ENCODE assay signal across 11 cellular contexts in genomic region chr6:105600342-105601293, GRCh38.
A peak's percentile ranks its signal among the peaks of the same experiment; 100 is the strongest.
DNase-seq lines count a peak whose midpoint lies in the region; ATAC-seq and TF ChIP-seq lines count a peak whose summit lies in the region.
"Had no signal": no experiment of that assay in that cellular context is flagged by ENCODE, and none has a peak within 500 bp of the region (broad histone marks: within the 10 kb centered on the region; RNA-seq: fewer than 3 reads in every experiment).

No MANE protein-coding gene starts in this region.

- peaks cover 0 to 7% (median 0%) of the 10 kb centered on the region in 9 donors for H3K9me3 Mint-ChIP-seq in naive thymus-derived CD8-positive, alpha-beta T cell
- H3K9me3 Mint-ChIP-seq: activated naive CD4-positive, alpha-beta T cell treated with anti-CD3 and anti-CD28 coated beads, Interleukin-2, amount 50 U/mL, for 24 hours had no signal

- no peak for TF ChIP-seq POLR2A in gastroesophageal sphincter (IDR thresholded peaks at IDR 0.05)

- no peaks in the 10 kb centered on the region for H3K9me3 ChIP-seq in adipocyte (ENCODE audit: control insufficient read depth, low read length)
- H3K9me3 ChIP-seq in gastroesophageal sphincter, result no peaks in the 10 kb centered on the region
- H3K9me3 ChIP-seq in subcutaneous abdominal adipose tissue (ENCODE audit: control insufficient read depth in 5 of 5, low read length in 5 of 5), result no peaks in the 10 kb centered on the region

- H3K4me3 ChIP-seq in adipocyte (ENCODE audit: low read length) (peak overlapping the region; percentile 55), gastroesophageal sphincter (no peak overlapping the region), subcutaneous abdominal adipose tissue (ENCODE audit: low read depth in 1 of 5, low read length in 5 of 5) (peak overlapping the region in 1 of 5 donors; percentile 38)

- H3K4me1 ChIP-seq in adipocyte (ENCODE audit: control insufficient read depth, insufficient read depth, low read length) (peaks cover 64% of the 10 kb centered on the region), gastroesophageal sphincter (peaks cover 11 to 74% (median 22%) of the 10 kb centered on the region in 3 donors), subcutaneous abdominal adipose tissue (ENCODE audit: control insufficient read depth in 5 of 5, insufficient read depth in 5 of 5, low read length in 5 of 5) (peaks cover 7 to 44% (median 35%) of the 10 kb centered on the region in 5 donors)

- TF ChIP-seq EP300 in gastroesophageal sphincter (IDR thresholded peaks at IDR 0.05), result no peak

- H3K36me3 ChIP-seq in adipocyte (ENCODE audit: control insufficient read depth, insufficient read depth, low read length, severe bottlenecking) (no peaks in the 10 kb centered on the region), gastroesophageal sphincter (no peaks in the 10 kb centered on the region), subcutaneous abdominal adipose tissue (ENCODE audit: control insufficient read depth in 5 of 5, insufficient read depth in 5 of 5, low read length in 5 of 5) (no peaks in the 10 kb centered on the region)

- H3K27me3 ChIP-seq in adipocyte (replicated peaks; ENCODE audit: control insufficient read depth, insufficient read depth, low read length) (no peaks in the 10 kb centered on the region), gastroesophageal sphincter (no peaks in the 10 kb centered on the region), subcutaneous abdominal adipose tissue (ENCODE audit: control insufficient read depth in 5 of 5, insufficient read depth in 4 of 5, low read length in 5 of 5) (no peaks in the 10 kb centered on the region)

- peaks cover 0 to 5% (median 0%) of the 10 kb centered on the region in 3 donors for H3K36me3 Mint-ChIP-seq in naive thymus-derived CD8-positive, alpha-beta T cell
- H3K36me3 Mint-ChIP-seq: activated naive CD4-positive, alpha-beta T cell treated with anti-CD3 and anti-CD28 coated beads, Interleukin-2, amount 50 U/mL, for 24 hours had no signal

- no peak overlapping the region for H3K4me3 Mint-ChIP-seq in naive thymus-derived CD8-positive, alpha-beta T cell
- H3K4me3 Mint-ChIP-seq: activated naive CD4-positive, alpha-beta T cell treated with anti-CD3 and anti-CD28 coated beads, Interleukin-2, amount 50 U/mL, for 24 hours had no signal

- 71 to 82% methylated on average over 6 to 8 of the region's 9 CpGs for WGBS in gastroesophageal sphincter (ENCODE audit: low coverage in 1 of 2), 2 donors

- H3K27ac ChIP-seq in gastroesophageal sphincter (peak overlapping the region; percentile 32 to 81 (median 74)), subcutaneous abdominal adipose tissue (ENCODE audit: low read depth, low read length) (peak overlapping the region; percentile 95)

- H3K27me3 Mint-ChIP-seq in naive thymus-derived CD8-positive, alpha-beta T cell, result peaks cover 0 to 9% (median 2%) of the 10 kb centered on the region in 5 donors
- H3K27me3 Mint-ChIP-seq: activated naive CD4-positive, alpha-beta T cell treated with anti-CD3 and anti-CD28 coated beads, Interleukin-2, amount 50 U/mL, for 24 hours had no signal

- peak; percentile 75 for DNase-seq in LHCN-M2 (ENCODE audit: low read depth)
- peak; percentile 78 for DNase-seq in adipocyte (ENCODE audit: low read depth)
- DNase-seq in naive thymus-derived CD8-positive, alpha-beta T cell, result no peak
- no peak for DNase-seq in NCI-H2196 treated with DMSO at 0.1 percent for 48 hours (lab: John Stamatoyannopoulos, UW; ENCODE audit: unreplicated experiment)
- no peak for DNase-seq in NCI-H510A (lab: John Stamatoyannopoulos, UW)
- DNase-seq: GF-D8, NCI-H1694 treated with DMSO at 0.1 percent for 48 hours had no signal

- peaks cover 0 to 4% (median 2%) of the 10 kb centered on the region in 4 donors for H3K4me1 Mint-ChIP-seq in naive thymus-derived CD8-positive, alpha-beta T cell
- H3K4me1 Mint-ChIP-seq: activated naive CD4-positive, alpha-beta T cell treated with anti-CD3 and anti-CD28 coated beads, Interleukin-2, amount 50 U/mL, for 24 hours had no signal

- H3K9ac ChIP-seq in adipocyte (ENCODE audit: low read length) (peak overlapping the region; percentile 80), subcutaneous abdominal adipose tissue (ENCODE audit: low read length in 5 of 5) (peak overlapping the region in 3 of 5 donors; percentile 7 to 60 (median 8))

- ATAC-seq in gastroesophageal sphincter (no peak), HG03025 (IDR thresholded peaks at IDR 0.05; ENCODE audit: low FRiP score, unreplicated experiment) (no peak)
- no peak for ATAC-seq in naive thymus-derived CD8-positive, alpha-beta T cell

- no peak for TF ChIP-seq CTCF in gastroesophageal sphincter (IDR thresholded peaks at IDR 0.05)

- POLR2A ChIA-PET in naive thymus-derived CD8-positive, alpha-beta T cell (lab: Charles Lee), result no interaction called here

- H3K27ac Mint-ChIP-seq in naive thymus-derived CD8-positive, alpha-beta T cell, result no peak overlapping the region
- H3K27ac Mint-ChIP-seq: activated naive CD4-positive, alpha-beta T cell treated with anti-CD3 and anti-CD28 coated beads, Interleukin-2, amount 50 U/mL, for 24 hours had no signal

Comparison
In these comparisons a context has a peak if more than half of its experiments do, and no peak if none do; other contexts are left out.
1. DNase-seq: peak in LHCN-M2 (single experiment) and adipocyte (single experiment); none in naive thymus-derived CD8-positive, alpha-beta T cell (0 of 10), NCI-H2196 treated with DMSO at 0.1 percent for 48 hours (single experiment) and NCI-H510A (single experiment).